In the genomic region with DNA sequence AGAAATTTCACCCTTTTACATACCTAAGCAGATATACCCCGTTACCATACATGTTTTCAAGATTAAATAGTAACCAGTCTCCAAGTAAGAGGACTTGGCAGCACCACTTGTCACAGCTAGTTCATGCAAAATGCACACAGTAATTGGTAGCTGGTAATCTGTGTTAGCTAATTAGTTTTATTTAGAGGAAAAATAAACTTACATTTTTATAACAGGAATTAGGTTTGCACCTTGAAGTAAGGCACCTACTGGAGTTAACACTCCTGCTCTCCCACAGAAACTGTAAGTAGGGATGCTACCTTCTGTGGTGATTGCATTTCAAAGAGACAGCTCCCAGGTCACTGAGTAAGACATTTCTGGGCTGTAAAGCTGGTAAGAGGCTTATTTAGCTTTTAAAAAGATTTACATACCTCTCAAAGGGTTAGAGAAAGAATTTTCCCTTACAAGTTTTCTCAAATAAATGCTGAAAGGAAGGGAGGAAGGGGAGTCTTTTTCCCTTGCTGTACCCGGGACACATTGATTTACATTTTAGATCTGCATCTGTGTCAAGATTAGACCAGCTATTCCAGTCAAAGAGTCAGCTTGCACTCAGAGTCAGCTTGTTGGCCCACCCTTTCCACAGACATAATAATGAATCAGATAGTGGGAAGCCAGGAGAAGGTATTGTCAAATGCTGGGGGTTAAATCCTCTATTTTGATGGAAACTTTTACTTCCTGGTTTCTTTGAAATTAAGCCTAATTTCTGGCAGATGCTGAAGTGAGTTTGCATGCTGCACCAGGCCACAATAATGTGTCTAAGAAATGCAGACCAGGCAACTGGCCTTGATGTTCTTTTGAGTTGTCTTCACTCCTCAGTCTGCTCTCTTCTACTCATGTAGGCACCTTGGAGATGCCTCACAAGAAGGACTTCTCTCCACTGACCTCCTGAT, we compare ENCODE assay signal across 8 cellular contexts.
A peak's percentile ranks its signal among the peaks of the same experiment; 100 is the strongest.
DNase-seq lines count a peak whose midpoint lies in the region; ATAC-seq and TF ChIP-seq lines count a peak whose summit lies in the region.

No MANE protein-coding gene starts in this region.

- H3K27ac ChIP-seq in 22Rv1 (peak overlapping the region; percentile 100), H9 (ENCODE audit: insufficient read length, low read depth, low read length) (no peak overlapping the region), left lung (peak overlapping the region; percentile 54 to 89)

- no peak overlapping the region for H4K5ac ChIP-seq in H9 (ENCODE audit: insufficient read length, low read depth, low read length)

- no peak overlapping the region for H3K23ac ChIP-seq in H9 (ENCODE audit: insufficient read length, low read depth, low read length)

- H3K4me1 Mint-ChIP-seq in H9, result peaks cover 66 to 74% of the 10 kb centered on the region in 2 experiments
- peaks cover 60% of the 10 kb centered on the region for H3K4me1 Mint-ChIP-seq in activated CD8-positive, alpha-beta T cell treated with anti-CD3 and anti-CD28 coated beads for 36 hours (ENCODE audit: low read depth)

- no peak overlapping the region for H2BK5ac ChIP-seq in H9 (ENCODE audit: insufficient read length, low read length)

- no CpG with 5 or more reads among the region's 2 CpGs for WGBS in H9 (ENCODE audit: extremely low coverage, insufficient read length, low lambda C conversion rate)

- POLR2A ChIA-PET in activated CD8-positive, alpha-beta T cell treated with anti-CD3 and anti-CD28 coated beads for 36 hours (lab: Charles Lee), result interaction anchor here (0.6 to 7.1 kb wide), 13 partner anchors 10 to 91 kb away, joined by 3 to 55 read pairs (median 3); partner anchors contain the start of gene CHD2

- DNase-seq in H9 (no peak), left lung (no peak), omental fat pad (ENCODE audit: low spot score) (no peak), left colon (no peak)
- DNase-seq in activated CD8-positive, alpha-beta T cell treated with anti-CD3 and anti-CD28 coated beads for 36 hours, result no peak

- H3K36me3 Mint-ChIP-seq in H9 (ENCODE audit: insufficient read depth in 1 of 3, low read depth in 3 of 3), result no peaks in the 10 kb centered on the region
- H3K36me3 Mint-ChIP-seq in activated CD8-positive, alpha-beta T cell treated with anti-CD3 and anti-CD28 coated beads for 36 hours (ENCODE audit: low read depth), result no peaks in the 10 kb centered on the region

- peaks cover 26% of the 10 kb centered on the region for H3K4me1 ChIP-seq in H9 (ENCODE audit: insufficient read depth, low read length)
- H3K4me1 ChIP-seq in left lung, result peaks cover 14 to 52% of the 10 kb centered on the region in 2 donors

- no peak for TF ChIP-seq CTCF in 22Rv1 (IDR thresholded peaks at IDR 0.05)
- no peak for TF ChIP-seq CTCF in H9 (conservative IDR thresholded peaks at IDR 0.05)
- no peak for TF ChIP-seq CTCF in activated CD8-positive, alpha-beta T cell treated with anti-CD3 and anti-CD28 coated beads for 36 hours (IDR thresholded peaks at IDR 0.05)
- no peak for TF ChIP-seq CTCF in left lung (IDR thresholded peaks at IDR 0.05)
- no peak for TF ChIP-seq CTCF in omental fat pad (IDR thresholded peaks at IDR 0.05)

- intact Hi-C loops in activated CD8-positive, alpha-beta T cell treated with anti-CD3 and anti-CD28 coated beads for 36 hours (cut with micrococcal nuclease), result no loop called here
- intact Hi-C loops in left lung (cut with DNase I), result no loop called here
- intact Hi-C loops in left colon (cut with DNase I, micrococcal nuclease), result no loop called here

- no peak for ATAC-seq in activated CD8-positive, alpha-beta T cell treated with anti-CD3 and anti-CD28 coated beads for 36 hours
- ATAC-seq in left lung (no peak), omental fat pad (ENCODE audit: low FRiP score) (no peak), GM21423 (IDR thresholded peaks at IDR 0.05; ENCODE audit: unreplicated experiment) (no peak), left colon (no peak), GM21360 (IDR thresholded peaks at IDR 0.05; ENCODE audit: unreplicated experiment) (no peak)

- peak overlapping the region; percentile 31 for H3K4me2 ChIP-seq in H9 (ENCODE audit: insufficient read depth, insufficient read length, low read length)

- H3K4me3 Mint-ChIP-seq in H9, result peak overlapping the region; percentile 4 to 41; a peak in 2 of 5 replicates
- no peak overlapping the region for H3K4me3 Mint-ChIP-seq in activated CD8-positive, alpha-beta T cell treated with anti-CD3 and anti-CD28 coated beads for 36 hours

- H3K23me2 ChIP-seq in H9 (ENCODE audit: insufficient read length, low read depth, low read length, poor library complexity, severe bottlenecking), result peaks cover 5% of the 10 kb centered on the region

- no peak overlapping the region for H3K4ac ChIP-seq in H9 (ENCODE audit: low read depth, low read length)

- CTCF ChIA-PET in activated CD8-positive, alpha-beta T cell treated with anti-CD3 and anti-CD28 coated beads for 36 hours (lab: Charles Lee), result interaction anchor here (0.8 to 4.5 kb wide), 6 partner anchors 9 to 85 kb away, joined by 3 to 33 read pairs (median 4); no protein-coding TSS in a partner anchor

- peak overlapping the region; percentile 41 to 82 (median 77); a peak in 6 of 7 replicates for H3K27ac Mint-ChIP-seq in H9
- peak overlapping the region; percentile 88 for H3K27ac Mint-ChIP-seq in activated CD8-positive, alpha-beta T cell treated with anti-CD3 and anti-CD28 coated beads for 36 hours

- no peak overlapping the region for H3T11ph ChIP-seq in H9 (ENCODE audit: low read length)

- H3K9ac ChIP-seq in H9 (ENCODE audit: extremely low read depth, insufficient read length, low read length), result no peak overlapping the region

- no peak overlapping the region for H2AK5ac ChIP-seq in H9 (ENCODE audit: insufficient read length, low read length)

- H2BK12ac ChIP-seq in H9 (ENCODE audit: insufficient read length, low read depth, low read length), result no peak overlapping the region

- H3K9me3 Mint-ChIP-seq in H9, result no peaks in the 10 kb centered on the region
- no peaks in the 10 kb centered on the region for H3K9me3 Mint-ChIP-seq in activated CD8-positive, alpha-beta T cell treated with anti-CD3 and anti-CD28 coated beads for 36 hours

- no peak overlapping the region for H3K14ac ChIP-seq in H9 (ENCODE audit: insufficient read depth, low read length)

- no peaks in the 10 kb centered on the region for H3K27me3 ChIP-seq in H9 (ENCODE audit: insufficient read depth, low read length)
- H3K27me3 ChIP-seq in left lung, result no peaks in the 10 kb centered on the region

- H3K56ac ChIP-seq in H9 (ENCODE audit: insufficient read length, low read depth, low read length), result no peak overlapping the region

- no peak overlapping the region for H3K18ac ChIP-seq in H9 (ENCODE audit: insufficient read length, low read depth, low read length)

- no peak overlapping the region for H4K8ac ChIP-seq in H9 (replicated peaks; ENCODE audit: insufficient read length, low read depth, low read length)

- no peaks in the 10 kb centered on the region for H3K36me3 ChIP-seq in left lung

- no peak overlapping the region for H3K4me3 ChIP-seq in left lung

- H3K79me1 ChIP-seq in H9 (ENCODE audit: insufficient read depth, low read depth, low read length, poor library complexity, severe bottlenecking), result no peaks in the 10 kb centered on the region

- H3K9me3 ChIP-seq in H9 (ENCODE audit: control insufficient read depth, low read depth, low read length) (no peaks in the 10 kb centered on the region), left lung (no peaks in the 10 kb centered on the region)

- H4K91ac ChIP-seq in H9 (ENCODE audit: insufficient read length, low read depth, low read length), result no peak overlapping the region

- H3K27me3 Mint-ChIP-seq in H9 (ENCODE audit: low read depth), result peaks cover 1% of the 10 kb centered on the region; the same call in 1 of the 2 replicates
- no peaks in the 10 kb centered on the region for H3K27me3 Mint-ChIP-seq in activated CD8-positive, alpha-beta T cell treated with anti-CD3 and anti-CD28 coated beads for 36 hours

- no peak overlapping the region for H2BK15ac ChIP-seq in H9 (ENCODE audit: low read depth, low read length)

- no peak overlapping the region for H2AFZ ChIP-seq in H9 (ENCODE audit: low read length)

- H4K20me1 ChIP-seq in H9 (ENCODE audit: control insufficient read depth, insufficient read depth, insufficient read length), result no peaks in the 10 kb centered on the region

- 0 out of 2 replicates have a peak, but pooled peaks cover 1% of the 10 kb centered on the region for H3K79me2 ChIP-seq in H9 (ENCODE audit: insufficient read depth, low read length)

- no peak overlapping the region for H2BK120ac ChIP-seq in H9 (ENCODE audit: low read depth, low read length, poor library complexity, severe bottlenecking)

- H2BK20ac ChIP-seq in H9 (ENCODE audit: low read depth, low read length, poor library complexity, severe bottlenecking), result no peak overlapping the region
